ENCODE assay signal across 1 cellular context in genomic region chr20:63864978-63865640, GRCh38.
A peak's percentile ranks its signal among the peaks of the same experiment; 100 is the strongest.
TF ChIP-seq lines count a peak whose summit lies in the region.

TPD52L2 (plus strand) TSS chr20:63865270; CDS start chr20:63865366, 96 bp downstream.

TF ChIP-seq in GM12878, 131 proteins besides CTCF, POLR2A, EP300 and RAD21 (continued from another document and continues in another):
- TF ChIP-seq HSF1 (IDR thresholded peaks at IDR 0.05; ENCODE audit: low read depth, low read length) (no peak), NKRF (conservative IDR thresholded peaks at IDR 0.05) (peak; percentile 58), RBBP5 (conservative IDR thresholded peaks at IDR 0.05) (no peak), PML (IDR thresholded peaks at IDR 0.05; ENCODE audit: low read length) (no peak; the same call in 1 of the 2 replicates), SMAD5 (IDR thresholded peaks at IDR 0.05; ENCODE audit: low read depth) (0 out of 2 replicates have a peak, but pooled peaks have one; percentile 47), RAD51 (IDR thresholded peaks at IDR 0.05) (peak; percentile 94), ELK1 (IDR thresholded peaks at IDR 0.05; ENCODE audit: low read depth, low read length) (peak; percentile 92), GATAD2B (conservative IDR thresholded peaks at IDR 0.05; ENCODE audit: low read depth) (peak; percentile 85; the same call in 1 of the 2 replicates), NFIC (IDR thresholded peaks at IDR 0.05; ENCODE audit: low read depth, low read length) (no peak), NBN (IDR thresholded peaks at IDR 0.05) (no peak; the same call in 1 of the 2 replicates), ZNF274 (IDR thresholded peaks at IDR 0.05; ENCODE audit: insufficient read depth, insufficient read length) (no peak), USF2 (IDR thresholded peaks at IDR 0.05; ENCODE audit: borderline replicate concordance, low read depth, low read length) (peak; percentile 92), BACH1 (IDR thresholded peaks at IDR 0.05; ENCODE audit: borderline replicate concordance) (peak; percentile 35; the same call in 1 of the 2 replicates), IRF4 (IDR thresholded peaks at IDR 0.05; ENCODE audit: low read depth, low read length) (no peak), ZZZ3 (IDR thresholded peaks at IDR 0.05; ENCODE audit: control insufficient read depth, insufficient read length, low read depth) (no peak), STAT3 (IDR thresholded peaks at IDR 0.05; ENCODE audit: low read depth, low read length) (no peak), TCF7 (IDR thresholded peaks at IDR 0.05; ENCODE audit: borderline replicate concordance) (no peak), CEBPB (IDR thresholded peaks at IDR 0.05; ENCODE audit: borderline replicate concordance in 1 of 2, low read depth in 2 of 2, low read length in 2 of 2) (peak in 1 of 2 experiments; percentile 67; a peak in 1 of 4 replicates), SIN3A (IDR thresholded peaks at IDR 0.05; ENCODE audit: low read depth, low read length) (peak; percentile 87), BMI1 (IDR thresholded peaks at IDR 0.05; ENCODE audit: borderline replicate concordance) (no peak), RCOR1 (conservative IDR thresholded peaks at IDR 0.05; ENCODE audit: low read depth, low read length) (0 out of 2 replicates have a peak, but pooled peaks have one; percentile 33), ATF2 (IDR thresholded peaks at IDR 0.05; ENCODE audit: low read length) (no peak), MXI1 (IDR thresholded peaks at IDR 0.05; ENCODE audit: low read depth, low read length) (peak; percentile 92), FOXM1 (IDR thresholded peaks at IDR 0.05; ENCODE audit: low read depth, low read length) (no peak), MEF2B (IDR thresholded peaks at IDR 0.05; ENCODE audit: partially characterized antibody, poor library complexity, severe bottlenecking) (no peak), ASH2L (IDR thresholded peaks at IDR 0.05; ENCODE audit: borderline replicate concordance, low read depth) (no peak), SIX5 (IDR thresholded peaks at IDR 0.05; ENCODE audit: low read depth, low read length, severe bottlenecking) (peak; percentile 50), MYC (IDR thresholded peaks at IDR 0.05; ENCODE audit: insufficient read depth, insufficient read length, insufficient replicate concordance, low read length, severe bottlenecking) (peak; percentile 65), SUZ12 (IDR thresholded peaks at IDR 0.05; ENCODE audit: unreplicated experiment) (no peak), ATF7 (IDR thresholded peaks at IDR 0.05; ENCODE audit: low read depth) (peak; percentile 37), SUPT20H (IDR thresholded peaks at IDR 0.05; ENCODE audit: borderline replicate concordance, control insufficient read depth, low read depth, low read length) (no peak), CBFB (IDR thresholded peaks at IDR 0.05; ENCODE audit: low read depth) (no peak), PKNOX1 (IDR thresholded peaks at IDR 0.05) (peak; percentile 71), STAT1 (conservative IDR thresholded peaks at IDR 0.05) (no peak), ZBTB33 (IDR thresholded peaks at IDR 0.05) (no peak), FOS (IDR thresholded peaks at IDR 0.05; ENCODE audit: borderline replicate concordance, extremely low read depth, insufficient read length) (peak; percentile 68), HDAC2 (IDR thresholded peaks at IDR 0.05) (no peak), TARDBP (IDR thresholded peaks at IDR 0.05; ENCODE audit: borderline replicate concordance) (no peak; the same call in 1 of the 2 replicates), ZBTB11 (CRISPR knock-in tag; IDR thresholded peaks at IDR 0.05) (peak; percentile 77), ESRRA (IDR thresholded peaks at IDR 0.05; ENCODE audit: low read length) (no peak), TCF12 (IDR thresholded peaks at IDR 0.05; ENCODE audit: low read depth, low read length) (peak; percentile 48; the same call in 1 of the 2 replicates), SMC3 (IDR thresholded peaks at IDR 0.05; ENCODE audit: borderline replicate concordance, low read length) (no peak), CUX1 (IDR thresholded peaks at IDR 0.05; ENCODE audit: insufficient replicate concordance, low read depth, low read length) (no peak)
